Comparison of ENCODE assay signal across 1 cellular context in genomic region chr12:26557326-26557725, GRCh38.
TF ChIP-seq lines count a peak whose summit lies in the region.

No MANE protein-coding gene starts in this region.

TF ChIP-seq in GM23338, 12 proteins besides CTCF, POLR2A, EP300 and RAD21 (continued from another document):
- TF ChIP-seq, protein P1, sequence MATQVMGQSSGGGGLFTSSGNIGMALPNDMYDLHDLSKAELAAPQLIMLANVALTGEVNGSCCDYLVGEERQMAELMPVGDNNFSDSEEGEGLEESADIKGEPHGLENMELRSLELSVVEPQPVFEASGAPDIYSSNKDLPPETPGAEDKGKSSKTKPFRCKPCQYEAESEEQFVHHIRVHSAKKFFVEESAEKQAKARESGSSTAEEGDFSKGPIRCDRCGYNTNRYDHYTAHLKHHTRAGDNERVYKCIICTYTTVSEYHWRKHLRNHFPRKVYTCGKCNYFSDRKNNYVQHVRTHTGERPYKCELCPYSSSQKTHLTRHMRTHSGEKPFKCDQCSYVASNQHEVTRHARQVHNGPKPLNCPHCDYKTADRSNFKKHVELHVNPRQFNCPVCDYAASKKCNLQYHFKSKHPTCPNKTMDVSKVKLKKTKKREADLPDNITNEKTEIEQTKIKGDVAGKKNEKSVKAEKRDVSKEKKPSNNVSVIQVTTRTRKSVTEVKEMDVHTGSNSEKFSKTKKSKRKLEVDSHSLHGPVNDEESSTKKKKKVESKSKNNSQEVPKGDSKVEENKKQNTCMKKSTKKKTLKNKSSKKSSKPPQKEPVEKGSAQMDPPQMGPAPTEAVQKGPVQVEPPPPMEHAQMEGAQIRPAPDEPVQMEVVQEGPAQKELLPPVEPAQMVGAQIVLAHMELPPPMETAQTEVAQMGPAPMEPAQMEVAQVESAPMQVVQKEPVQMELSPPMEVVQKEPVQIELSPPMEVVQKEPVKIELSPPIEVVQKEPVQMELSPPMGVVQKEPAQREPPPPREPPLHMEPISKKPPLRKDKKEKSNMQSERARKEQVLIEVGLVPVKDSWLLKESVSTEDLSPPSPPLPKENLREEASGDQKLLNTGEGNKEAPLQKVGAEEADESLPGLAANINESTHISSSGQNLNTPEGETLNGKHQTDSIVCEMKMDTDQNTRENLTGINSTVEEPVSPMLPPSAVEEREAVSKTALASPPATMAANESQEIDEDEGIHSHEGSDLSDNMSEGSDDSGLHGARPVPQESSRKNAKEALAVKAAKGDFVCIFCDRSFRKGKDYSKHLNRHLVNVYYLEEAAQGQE (IDR thresholded peaks at IDR 0.05; ENCODE audit: unreplicated experiment) = no peak
- TF ChIP-seq ZNF331 (CRISPR knock-in tag; IDR thresholded peaks at IDR 0.05; ENCODE audit: low read depth) = no peak
- TF ChIP-seq ZNF462 (CRISPR knock-in tag; IDR thresholded peaks at IDR 0.05) = no peak
- no peak for TF ChIP-seq EZH2phosphoT487 (IDR thresholded peaks at IDR 0.05; ENCODE audit: unreplicated experiment)
